12 cellular contexts compared by ENCODE assay signal in the genomic region with DNA sequence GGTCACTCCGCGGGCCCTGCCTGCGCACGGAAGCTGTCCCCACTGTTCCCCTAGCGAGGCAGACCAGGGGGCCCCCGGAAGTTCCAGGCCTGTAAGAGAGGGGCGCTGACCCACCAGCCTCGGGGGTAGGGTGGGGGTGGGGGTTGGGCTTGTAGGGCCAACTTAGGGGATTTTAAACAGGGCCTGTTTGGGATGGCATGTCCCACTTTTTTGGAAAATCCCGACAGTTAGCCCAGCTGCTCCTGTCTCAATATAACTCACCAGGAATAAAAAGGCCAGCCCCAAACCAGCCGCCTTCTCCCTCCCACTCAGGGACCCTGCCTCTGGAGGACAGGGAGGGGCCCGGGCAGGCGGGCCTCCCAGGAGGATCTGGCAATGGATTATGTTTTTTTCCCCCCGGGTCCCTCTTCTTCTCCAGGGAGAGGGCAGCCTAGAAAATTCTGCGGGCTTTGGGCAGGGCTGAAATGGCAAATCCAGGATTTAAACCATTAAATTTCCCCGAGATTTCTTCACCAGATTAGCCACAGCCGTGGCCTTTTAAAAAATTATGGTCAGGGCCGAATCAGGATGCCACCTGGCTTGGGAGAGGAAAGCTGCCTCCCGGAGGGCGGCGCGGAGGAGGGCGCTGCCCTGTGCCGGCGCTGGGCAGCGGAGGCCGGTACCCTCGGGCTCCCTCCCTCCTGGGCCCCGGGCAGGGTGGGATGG. TPM values are rescaled to one million over a fixed set of nuclear protein-coding genes. Genes with fewer than 3 reads are reported as not detected.
DNase-seq lines count a peak whose midpoint lies in the region; ATAC-seq, FAIRE-seq and TF ChIP-seq lines count a peak whose summit lies in the region.
"Had no signal": no experiment of that assay in that cellular context is flagged by ENCODE, and none has a peak within 500 bp of the region (broad histone marks: within the 10 kb centered on the region; RNA-seq: fewer than 3 reads in every experiment).

No MANE protein-coding gene starts in this region.

- TF ChIP-seq EP300 in A549 (IDR thresholded peaks at IDR 0.05) = no peak

- POLR2A ChIA-PET in A549 (lab: Yijun Ruan, JAX) (interaction anchor here (0.6 kb wide), 1 partner anchor 1101 kb away, joined by 6 read pairs; no protein-coding TSS in a partner anchor), HEK293 (lab: Yijun Ruan, JAX) (no interaction called here)

- H3K4me3 Mint-ChIP-seq in endodermal cell = peak overlapping the region; percentile 56
- H3K4me3 Mint-ChIP-seq in natural killer cell = no peak overlapping the region
- H3K4me3 Mint-ChIP-seq: neural crest cell had no signal

- H3K4me2 ChIP-seq in A549 (peak overlapping the region; percentile 96), neuronal stem cell (ENCODE audit: insufficient read depth, low read length, poor library complexity, severe bottlenecking) (peak overlapping the region; percentile 88)

- intact Hi-C loops in natural killer cell (cut with micrococcal nuclease) = no loop called here

- H3K36me3 Mint-ChIP-seq in endodermal cell (ENCODE audit: low read depth) (no peaks in the 10 kb centered on the region), natural killer cell (no peaks in the 10 kb centered on the region)
- H3K36me3 Mint-ChIP-seq: T-cell had no signal

- peak overlapping the region; percentile 12 for H3K23ac ChIP-seq in neuronal stem cell (ENCODE audit: low read depth, low read length, poor library complexity)

- H3K9ac ChIP-seq in endodermal cell (ENCODE audit: extremely low read depth, low read length, poor library complexity, severe bottlenecking) (no peak overlapping the region), neuronal stem cell (ENCODE audit: low read depth, low read length, poor library complexity) (peak overlapping the region; percentile 92)

- H4K8ac ChIP-seq in neuronal stem cell (ENCODE audit: low read depth, low read length) = no peak overlapping the region

- H3K36me3 ChIP-seq in HEK293 (ENCODE audit: control insufficient read depth in 2 of 2, insufficient read depth in 1 of 2, low read length in 2 of 2) (no peaks in the 10 kb centered on the region), endodermal cell (ENCODE audit: control insufficient read depth, insufficient read depth, low read length) (no peaks in the 10 kb centered on the region), neuronal stem cell (replicated peaks in 1 of 2; ENCODE audit: control insufficient read depth in 2 of 2, insufficient read depth in 2 of 2, low read length in 2 of 2) (no peaks in the 10 kb centered on the region)

- TF ChIP-seq RAD21 in A549 (conservative IDR thresholded peaks at IDR 0.05 in 1 of 2, IDR thresholded peaks at IDR 0.05 in 1 of 2) = no peak

- H2BK120ac ChIP-seq in neuronal stem cell (ENCODE audit: low read depth, low read length) = no peak overlapping the region

- H3K79me1 ChIP-seq in neuronal stem cell (ENCODE audit: low read depth, low read length) = no peaks in the 10 kb centered on the region

- H3K4me1 Mint-ChIP-seq in endodermal cell (peaks cover 3% of the 10 kb centered on the region), natural killer cell (no peaks in the 10 kb centered on the region)
- H3K4me1 Mint-ChIP-seq: neural crest cell had no signal

- peak; percentile 21 to 27 for DNase-seq in A549 (ENCODE audit: low read depth in 1 of 2, low spot score in 1 of 2)
- no peak for DNase-seq in endodermal cell
- no peak for DNase-seq in neuronal stem cell (ENCODE audit: low spot score)
- DNase-seq in NCI-H510A (lab: John Stamatoyannopoulos, UW) = no peak
- no peak for DNase-seq in HK-2 (ENCODE audit: unreplicated experiment)
- no peak for DNase-seq in natural killer cell
- no peak for DNase-seq in NCI-H446 treated with DMSO at 0.1 percent for 48 hours (lab: John Stamatoyannopoulos, UW)
- DNase-seq: NCI-H187, T-cell had no signal

- no peak overlapping the region for H2BK5ac ChIP-seq in neuronal stem cell (ENCODE audit: low read length)

- CTCF ChIA-PET in A549 (lab: Yijun Ruan, JAX) = no interaction called here
- CTCF ChIA-PET in HEK293 (lab: Yijun Ruan, JAX) = no interaction called here

- TF ChIP-seq POLR2A in A549 (IDR thresholded peaks at IDR 0.05; ENCODE audit: low read length) = no peak

- H3K18ac ChIP-seq in neuronal stem cell (ENCODE audit: low read length) = peak overlapping the region; percentile 89

- no peak overlapping the region for H2BK15ac ChIP-seq in neuronal stem cell (ENCODE audit: low read length)

- H3K4me1 ChIP-seq in A549 (peaks cover 10% of the 10 kb centered on the region; the same call in 1 of the 3 replicates), HEK293 (ENCODE audit: control insufficient read depth, insufficient read depth, low read length) (no peaks in the 10 kb centered on the region), endodermal cell (ENCODE audit: control insufficient read depth, insufficient read depth, low read length) (no peaks in the 10 kb centered on the region), neuronal stem cell (ENCODE audit: control insufficient read depth in 2 of 2, insufficient read depth in 1 of 2, low read depth in 1 of 2, low read length in 2 of 2) (peaks cover 0 to 2% of the 10 kb centered on the region in 2 donors)

- no peak for FAIRE-seq in A549 (lab: Jason Lieb, UNC)

- no peak overlapping the region for H4K91ac ChIP-seq in neuronal stem cell (ENCODE audit: low read depth, low read length, poor library complexity)

- H3K27ac Mint-ChIP-seq in endodermal cell (no peak overlapping the region), natural killer cell (no peak overlapping the region)
- H3K27ac Mint-ChIP-seq: activated T-helper 2 cell treated with anti-CD3 and anti-CD28 coated beads, Interferon-gamma antibody, Interleukin-2, Interleukin-4, amounts not matched to agents 10 μg/mL and 5 μg/mL and 100 μg/mL, durations not matched to agents 14 hours and 24 hours and 36 hours; T-cell had no signal

- 2% methylated on average over 12 of the region's 28 CpGs for WGBS in A549 (ENCODE audit: missing lambda C conversion rate)
- 0 to 4% methylated on average over 4 to 24 of the region's 28 CpGs for WGBS in endodermal cell (ENCODE audit: insufficient coverage in 1 of 2, insufficient read length in 1 of 2), 2 experiments
- no CpG with 5 or more reads among the region's 28 CpGs for WGBS in neuronal stem cell (ENCODE audit: extremely low coverage in 2 of 2, insufficient read length in 2 of 2, insufficient replicate concordance in 1 of 2), 2 donors

- H2AFZ ChIP-seq in neuronal stem cell (ENCODE audit: low read length) = peak overlapping the region; percentile 94

- H3K27me3 Mint-ChIP-seq in endodermal cell (ENCODE audit: insufficient read depth) (peaks cover 60% of the 10 kb centered on the region), natural killer cell (ENCODE audit: low read depth in 2 of 2) (peaks cover 48 to 57% of the 10 kb centered on the region in 2 donors)

- ATAC-seq in A549 (peak; percentile 39 to 57; a peak in 5 of 6 replicates), natural killer cell (no peak)

- H3K4me3 ChIP-seq in A549 = peak overlapping the region; percentile 84
- H3K4me3 ChIP-seq in HEK293 (ENCODE audit: low read depth, low read length) = peak overlapping the region; percentile 54
- H3K4me3 ChIP-seq in endodermal cell (ENCODE audit: low read length) = peak overlapping the region; percentile 61
- peak overlapping the region; percentile 39 to 81 for H3K4me3 ChIP-seq in neuronal stem cell (ENCODE audit: low read length in 2 of 2)

- H3K27ac ChIP-seq in A549 (peak overlapping the region; percentile 97), HEK293 (ENCODE audit: extremely low read depth, low read depth, low read length) (peak overlapping the region; percentile 34; the same call in 1 of the 2 replicates), endodermal cell (ENCODE audit: low read depth, low read length) (no peak overlapping the region), neuronal stem cell (replicated peaks; ENCODE audit: low read length) (no peak overlapping the region)

- H3K27me3 ChIP-seq in endodermal cell (ENCODE audit: control insufficient read depth, insufficient read depth, low read length, poor library complexity, severe bottlenecking) (peaks cover 46% of the 10 kb centered on the region), neuronal stem cell (ENCODE audit: control insufficient read depth in 3 of 3, insufficient read depth in 3 of 3, low read depth in 1 of 3, low read length in 3 of 3) (peaks cover 10 to 88% (median 44%) of the 10 kb centered on the region in 3 experiments)

- H2BK12ac ChIP-seq in neuronal stem cell (ENCODE audit: low read length) = no peak overlapping the region

- H3K4ac ChIP-seq in neuronal stem cell (ENCODE audit: low read length) = no peak overlapping the region

- H3K14ac ChIP-seq in neuronal stem cell (ENCODE audit: low read length) = no peak overlapping the region

- H3K9me3 ChIP-seq in A549 (no peaks in the 10 kb centered on the region), HEK293 (ENCODE audit: control insufficient read depth, insufficient read depth, low read depth, low read length) (no peaks in the 10 kb centered on the region), endodermal cell (ENCODE audit: control insufficient read depth, low read length) (no peaks in the 10 kb centered on the region), neuronal stem cell (replicated peaks in 1 of 2; ENCODE audit: control insufficient read depth in 2 of 2, insufficient read depth in 1 of 2, low read depth in 1 of 2, low read length in 2 of 2) (no peaks in the 10 kb centered on the region)

- H3K9me3 Mint-ChIP-seq in endodermal cell (no peaks in the 10 kb centered on the region), natural killer cell (no peaks in the 10 kb centered on the region)
- H3K9me3 Mint-ChIP-seq: activated T-helper 2 cell treated with anti-CD3 and anti-CD28 coated beads, Interferon-gamma antibody, Interleukin-2, Interleukin-4, amounts not matched to agents 10 μg/mL and 5 μg/mL and 100 μg/mL, durations not matched to agents 14 hours and 24 hours and 36 hours; neural crest cell; T-cell had no signal

- TF ChIP-seq CTCF in A549 (IDR thresholded peaks at IDR 0.05) = no peak
- no peak for TF ChIP-seq CTCF in HEK293 (tag by site-specific recombination; IDR thresholded peaks at IDR 0.05)
- TF ChIP-seq CTCF in endodermal cell (conservative IDR thresholded peaks at IDR 0.05) = no peak
- TF ChIP-seq CTCF in natural killer cell (IDR thresholded peaks at IDR 0.05) = no peak

- no peak overlapping the region for H2AK5ac ChIP-seq in neuronal stem cell (ENCODE audit: low read depth, low read length)

TF ChIP-seq in HEK293, 187 proteins besides CTCF, POLR2A, EP300 and RAD21 (continues in another document):
- TF ChIP-seq ZNF292 (tag by site-specific recombination; IDR thresholded peaks at IDR 0.05; ENCODE audit: borderline replicate concordance, low read depth) (no peak), ZNF416 (tag by site-specific recombination; IDR thresholded peaks at IDR 0.05) (no peak)

RNA-seq across cellular contexts. Expression of gene PPP2R2C, which starts 1.0 kb away (rescaled TPM):
- polyA plus RNA-seq in A549 (2011; rRNA removed) = 23.9 and 26.9 TPM in 2 replicates
- 38.9 and 50.9 TPM in 2 replicates for polyA plus RNA-seq in A549 (2012; cell fraction: cytosol; rRNA removed)
- 41.8 and 48.0 TPM in 2 replicates for polyA plus RNA-seq in A549 (2012; cell fraction: nucleus; rRNA removed)
- polyA plus RNA-seq in A549 (2017; fragmentation: RNase III; extraction: RNeasy Plus Mini Kit Qiagen cat#74134 plus additional on column Dnase treatment) = 28.6 to 31.2 TPM (median 29.4 TPM) in 3 replicates
- 64.9 and 74.3 TPM in 2 replicates for polyA minus RNA-seq in A549 (2011; rRNA and poly(A)+ RNA removed)
- total RNA-seq in endodermal cell = 10 to 100 TPM in 1 of 2 donors, 1 to 10 TPM in 1; 4.4 to 19.2 TPM
- polyA plus RNA-seq in endodermal cell (2013, experiment 1 of 2) = 2.1 TPM
- 1.2 TPM for polyA plus RNA-seq in endodermal cell (2013, experiment 2 of 2)
- 3.3 TPM for polyA plus RNA-seq in neuronal stem cell (2013, experiment 1 of 2)
- 3.1 TPM for polyA plus RNA-seq in neuronal stem cell (2013, experiment 2 of 2)
- total RNA-seq in natural killer cell = not detected
- total RNA-seq: activated T-helper 2 cell treated with anti-CD3 and anti-CD28 coated beads, Interferon-gamma antibody, Interleukin-2, Interleukin-4, amounts not matched to agents 10 μg/mL and 5 μg/mL and 100 μg/mL, durations not matched to agents 14 hours and 24 hours and 36 hours had no signal

Comparison
In these comparisons a context has a peak if more than half of its experiments do, and no peak if none do; other contexts are left out.
1. ATAC-seq: peak in A549 (2 of 2); none in natural killer cell (0 of 3).
2. DNase-seq: peak in A549 (2 of 2); none in endodermal cell (single experiment), neuronal stem cell (single experiment), NCI-H510A (single experiment), HK-2 (single experiment), natural killer cell (single experiment) and NCI-H446 treated with DMSO at 0.1 percent for 48 hours (single experiment).
3. H3K27ac ChIP-seq: peak in A549 (2 of 2) and HEK293 (single experiment); none in endodermal cell (single experiment) and neuronal stem cell (single experiment).
4. RNA of gene PPP2R2C, which starts 1.0 kb away (total RNA-seq): 4.4 to 19.2 TPM in endodermal cell; not detected in natural killer cell; every median in the first group is over 4 times any median in the second.
5. Peak in every context shown above with its lines, with median percentiles within 50 percentile points of each other: H3K4me3 ChIP-seq.